In genomic region chr17:279356-279755, GRCh38 we compare ENCODE assay signal across 17 cellular contexts.
A peak's percentile ranks its signal among the peaks of the same experiment; 100 is the strongest.
DNase-seq lines count a peak whose midpoint lies in the region; TF ChIP-seq lines count a peak whose summit lies in the region.
"Had no signal": no experiment of that assay in that cellular context is flagged by ENCODE, and none has a peak within 500 bp of the region (broad histone marks: within the 10 kb centered on the region; RNA-seq: fewer than 3 reads in every experiment).

No MANE protein-coding gene starts in this region.

- H3K27me3 ChIP-seq in BLaER1 treated with 17β-estradiol and CSF1 and Interleukin-3, amounts not matched to agents 10 nM and 100 nM = peaks cover 0 to 13% (median 0%) of the 10 kb centered on the region in 11 experiments; a peak in 8 of 22 replicates
- no peaks in the 10 kb centered on the region for H3K27me3 ChIP-seq in esophagus squamous epithelium
- H3K27me3 ChIP-seq: Peyer's patch had no signal

- peaks cover 0 to 16% (median under 1%) of the 10 kb centered on the region in 11 experiments; a peak in 9 of 22 replicates for H4K20me1 ChIP-seq in BLaER1 treated with 17β-estradiol and CSF1 and Interleukin-3, amounts not matched to agents 10 nM and 100 nM

- no peak for TF ChIP-seq POLR2A in NB4 (IDR thresholded peaks at IDR 0.05; ENCODE audit: extremely low read depth, insufficient read length)
- no peak for TF ChIP-seq POLR2A in esophagus squamous epithelium (IDR thresholded peaks at IDR 0.05)

- intact Hi-C loops in esophagus squamous epithelium (cut with DNase I) = no loop called here

- H3K4me2 ChIP-seq in BLaER1 treated with 17β-estradiol and CSF1 and Interleukin-3, amounts not matched to agents 10 nM and 100 nM = peak overlapping the region; percentile 40 to 76 (median 66); a peak in 21 of 22 replicates

- H3K27ac ChIP-seq in BLaER1 treated with 17β-estradiol and CSF1 and Interleukin-3, amounts not matched to agents 10 nM and 100 nM = peak overlapping the region in 3 of 11 experiments; percentile 29 to 49 (median 34); a peak in 3 of 22 replicates
- H3K27ac ChIP-seq in esophagus squamous epithelium = peak overlapping the region in 3 of 4 donors; percentile 6 to 51 (median 19)
- H3K27ac ChIP-seq: Peyer's patch had no signal

- 85 to 89% methylated on average over 4 of the region's 4 CpGs for WGBS in esophagus squamous epithelium, 2 donors

- H3K36me3 ChIP-seq in BLaER1 treated with 17β-estradiol and CSF1 and Interleukin-3, amounts not matched to agents 10 nM and 100 nM = peaks cover 0 to 17% (median 0%) of the 10 kb centered on the region in 11 experiments; a peak in 4 of 22 replicates
- H3K36me3 ChIP-seq in esophagus squamous epithelium = peaks cover 0 to 28% (median 0%) of the 10 kb centered on the region in 3 donors
- H3K36me3 ChIP-seq: HAP-1, Peyer's patch had no signal

- no peak for TF ChIP-seq CTCF in NB4 (IDR thresholded peaks at IDR 0.05; ENCODE audit: low read depth, low read length)
- no peak for TF ChIP-seq CTCF in esophagus squamous epithelium (IDR thresholded peaks at IDR 0.05)
- TF ChIP-seq CTCF in retinal pigment epithelial cell (conservative IDR thresholded peaks at IDR 0.05; ENCODE audit: low read depth, low read length) = no peak

- H3K4me3 ChIP-seq in BLaER1 treated with 17β-estradiol and CSF1 and Interleukin-3, amounts not matched to agents 10 nM and 100 nM = no peak overlapping the region
- H3K4me3 ChIP-seq in NB4 (ENCODE audit: low read depth, low read length) (no peak overlapping the region), esophagus squamous epithelium (no peak overlapping the region), retinal pigment epithelial cell (ENCODE audit: low read length) (no peak overlapping the region)
- H3K4me3 ChIP-seq: HAP-1, Peyer's patch had no signal

- H3K9ac ChIP-seq in BLaER1 treated with 17β-estradiol and CSF1 and Interleukin-3, amounts not matched to agents 10 nM and 100 nM = peak overlapping the region in 1 of 11 experiments; percentile 14; a peak in 1 of 22 replicates

- peaks cover 0 to 22% (median 5%) of the 10 kb centered on the region in 11 experiments; a peak in 10 of 22 replicates for H3K9me3 ChIP-seq in BLaER1 treated with 17β-estradiol and CSF1 and Interleukin-3, amounts not matched to agents 10 nM and 100 nM (replicated peaks in 1 of 11)
- H3K9me3 ChIP-seq in esophagus squamous epithelium = no peaks in the 10 kb centered on the region
- H3K9me3 ChIP-seq: HAP-1, Peyer's patch had no signal

- peaks cover 15 to 58% (median 55%) of the 10 kb centered on the region in 10 experiments for H3K4me1 ChIP-seq in BLaER1 treated with 17β-estradiol and CSF1 and Interleukin-3, amounts not matched to agents 10 nM and 100 nM
- H3K4me1 ChIP-seq in esophagus squamous epithelium = peaks cover 0 to 13% (median 11%) of the 10 kb centered on the region in 3 donors
- H3K4me1 ChIP-seq: HAP-1, Peyer's patch had no signal

- DNase-seq in NB4 (ENCODE audit: low read depth) (peak; percentile 52), esophagus squamous epithelium (lab: John Stamatoyannopoulos, UW) (no peak), retinal pigment epithelial cell (ENCODE audit: low read depth) (peak; percentile 21), hepatic stellate cell (ENCODE audit: low spot score) (no peak), NCI-H1105 (lab: John Stamatoyannopoulos, UW) (no peak), NCI-H524 treated with DMSO at 0.1 percent for 48 hours (lab: John Stamatoyannopoulos, UW) (no peak)
- DNase-seq: ACHN; CD8-positive, alpha-beta T cell; DMS79 treated with DMSO at 0.1 percent for 48 hours; Karpas-422; NCI-H1694; NCI-H446; NCI-H774; SHP77 had no signal

Comparison
In these comparisons a context has a peak if more than half of its experiments do, and no peak if none do; other contexts are left out.
1. DNase-seq: peak in NB4 (single experiment) and retinal pigment epithelial cell (single experiment); none in esophagus squamous epithelium (single experiment), hepatic stellate cell (single experiment), NCI-H1105 (single experiment) and NCI-H524 treated with DMSO at 0.1 percent for 48 hours (single experiment).